8 cellular contexts compared by ENCODE assay signal in the genomic region with DNA sequence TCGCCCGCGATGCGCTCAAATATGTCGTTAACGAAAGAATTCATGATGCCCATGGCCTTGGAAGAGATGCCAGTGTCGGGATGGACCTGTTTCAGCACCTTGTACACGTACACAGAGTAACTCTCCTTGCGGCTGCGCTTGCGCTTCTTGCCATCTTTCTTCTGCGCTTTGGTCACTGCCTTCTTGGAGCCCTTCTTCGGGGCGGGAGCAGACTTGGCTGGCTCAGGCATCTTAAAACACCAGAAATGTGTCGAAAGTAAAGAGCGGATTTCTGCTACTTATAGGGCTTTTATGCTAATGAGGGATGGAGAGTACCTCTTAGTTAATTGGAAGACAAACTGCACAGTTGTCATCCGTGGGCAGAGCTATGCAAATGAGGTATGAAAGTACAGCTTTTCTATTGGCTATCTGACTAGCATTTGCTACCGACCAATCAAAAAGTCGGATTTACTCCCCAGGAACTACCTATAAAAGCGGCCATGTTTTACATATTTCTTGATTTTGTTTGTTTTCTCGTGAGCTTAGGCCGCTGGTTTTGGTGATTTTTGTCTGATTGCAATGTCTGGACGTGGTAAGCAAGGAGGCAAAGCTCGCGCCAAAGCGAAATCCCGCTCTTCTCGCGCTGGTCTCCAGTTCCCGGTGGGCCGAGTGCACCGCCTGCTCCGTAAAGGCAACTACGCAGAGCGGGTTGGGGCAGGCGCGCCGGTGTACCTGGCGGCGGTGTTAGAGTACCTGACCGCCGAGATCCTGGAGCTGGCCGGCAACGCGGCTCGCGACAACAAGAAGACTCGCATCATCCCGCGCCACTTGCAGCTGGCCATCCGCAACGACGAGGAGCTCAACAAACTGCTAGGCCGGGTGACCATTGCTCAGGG. TPM values are rescaled to one million over a fixed set of nuclear protein-coding genes. Genes with fewer than 3 reads are reported as not detected.
DNase-seq lines count a peak whose midpoint lies in the region; ATAC-seq, FAIRE-seq and TF ChIP-seq lines count a peak whose summit lies in the region.

No MANE protein-coding gene starts in this region.

- no peaks in the 10 kb centered on the region for H3K9me3 ChIP-seq in BE2C

- peaks cover 37% of the 10 kb centered on the region for H3K36me3 Mint-ChIP-seq in activated CD4-positive, alpha-beta T cell treated with anti-CD3 and anti-CD28 coated beads for 36 hours (ENCODE audit: low read depth)

- H3K4me1 ChIP-seq in BE2C, result peaks cover 2% of the 10 kb centered on the region; the same call in 1 of the 2 replicates

- TF ChIP-seq CTCF in BE2C (IDR thresholded peaks at IDR 0.05; ENCODE audit: low read depth, low read length) (no peak), kidney epithelial cell (IDR thresholded peaks at IDR 0.05; ENCODE audit: insufficient read depth, low read length, poor library complexity, severe bottlenecking) (no peak)

- DNase-seq in BE2C (peak; percentile 73), GM19239 (ENCODE audit: insufficient read length, low spot score) (peak; percentile 50), NCI-H510A treated with DMSO at 0.1 percent for 48 hours (lab: John Stamatoyannopoulos, UW) (peak; percentile 95), kidney epithelial cell (ENCODE audit: low read depth) (peak; percentile 99)
- DNase-seq in activated CD4-positive, alpha-beta T cell treated with anti-CD3 and anti-CD28 coated beads for 36 hours, result peak; percentile 90
- DNase-seq in stimulated activated CD4-positive, alpha-beta T cell treated with anti-CD3 and anti-CD28 coated beads, Interleukin-15, amount 100 ng/mL, for 24 hours, result peak; percentile 83

- intact Hi-C loops in activated CD4-positive, alpha-beta T cell treated with anti-CD3 and anti-CD28 coated beads for 36 hours (cut with DNase I, micrococcal nuclease), result loop anchor here (1.0 to 5.0 kb wide), 18 partner anchors 20 to 1698 kb away; a partner anchor contains a TSS

- H3K27me3 ChIP-seq in BE2C (no peaks in the 10 kb centered on the region), kidney epithelial cell (ENCODE audit: control insufficient read depth, insufficient read depth, low read length) (no peaks in the 10 kb centered on the region)

- H3K4me1 Mint-ChIP-seq in activated CD4-positive, alpha-beta T cell treated with anti-CD3 and anti-CD28 coated beads for 36 hours, result peaks cover 41% of the 10 kb centered on the region

- no peaks in the 10 kb centered on the region for H3K9me3 Mint-ChIP-seq in activated CD4-positive, alpha-beta T cell treated with anti-CD3 and anti-CD28 coated beads for 36 hours (ENCODE audit: low read depth)

- H3K4me3 Mint-ChIP-seq in activated CD4-positive, alpha-beta T cell treated with anti-CD3 and anti-CD28 coated beads for 36 hours, result peak overlapping the region; percentile 82

- H3K27me3 Mint-ChIP-seq in activated CD4-positive, alpha-beta T cell treated with anti-CD3 and anti-CD28 coated beads for 36 hours, result peaks cover 3% of the 10 kb centered on the region

- H3K4me3 ChIP-seq in BE2C (ENCODE audit: low read depth, low read length) (peak overlapping the region; percentile 99), kidney epithelial cell (ENCODE audit: low read depth, low read length) (peak overlapping the region; percentile 88)

- peak; percentile 74 for ATAC-seq in HG03442 (IDR thresholded peaks at IDR 0.05; ENCODE audit: unreplicated experiment)
- ATAC-seq in activated CD4-positive, alpha-beta T cell treated with anti-CD3 and anti-CD28 coated beads for 36 hours, result peak; percentile 74

- no peaks in the 10 kb centered on the region; the same call in 1 of the 2 replicates for H3K36me3 ChIP-seq in BE2C
- no peaks in the 10 kb centered on the region for H3K36me3 ChIP-seq in kidney epithelial cell (ENCODE audit: control insufficient read depth, insufficient read depth, low read length)

- FAIRE-seq in GM19239 (lab: Jason Lieb, UNC), result peak; percentile 92

- peak overlapping the region; percentile 97 for H3K27ac ChIP-seq in cingulate gyrus (ENCODE audit: low read depth, low read length)

- H3K27ac Mint-ChIP-seq in activated CD4-positive, alpha-beta T cell treated with anti-CD3 and anti-CD28 coated beads for 36 hours, result peak overlapping the region; percentile 100

- CTCF ChIA-PET in activated CD4-positive, alpha-beta T cell treated with anti-CD3 and anti-CD28 coated beads for 36 hours (lab: Charles Lee), result interaction anchor here (0.6 to 2.2 kb wide), 15 partner anchors 12 to 1348 kb away, joined by 3 to 22 read pairs (median 4); a partner anchor contains a TSS

- POLR2A ChIA-PET in activated CD4-positive, alpha-beta T cell treated with anti-CD3 and anti-CD28 coated beads for 36 hours (lab: Charles Lee), result interaction anchor here (0.6 to 7.0 kb wide), 49 partner anchors 9 to 1766 kb away, joined by 3 to 542 read pairs (median 6); partner anchors contain the start of gene HFE

RNA-seq across cellular contexts. Expression of gene HFE, which starts 36.7 kb away (rescaled TPM):
- polyA plus RNA-seq in BE2C (2012; ENCODE audit: insufficient read depth, insufficient read length, low read depth), result not detected
- total RNA-seq in activated CD4-positive, alpha-beta T cell treated with anti-CD3 and anti-CD28 coated beads for 36 hours, result 1 to 10 TPM; 1.1 to 1.4 TPM
- total RNA-seq in kidney epithelial cell, result 1.4 and 2.6 TPM in 2 replicates

Comparison
In these comparisons a context has a peak if more than half of its experiments do, and no peak if none do; other contexts are left out.
1. Peak in every context shown above with its lines: DNase-seq, ATAC-seq, H3K4me3 ChIP-seq and H3K27ac ChIP-seq.